In genomic region chr15:52288051-52288942, GRCh38 we compare ENCODE assay signal across 1 cellular context.
TF ChIP-seq lines count a peak whose summit lies in the region.

No MANE protein-coding gene starts in this region.

TF ChIP-seq in HepG2, 621 proteins besides CTCF, POLR2A, EP300 and RAD21 (continued from another document and continues in another):
- TF ChIP-seq ZNF142 (CRISPR knock-in tag; IDR thresholded peaks at IDR 0.05) (no peak), ETV6 (CRISPR knock-in tag; conservative IDR thresholded peaks at IDR 0.05) (0 out of 2 replicates have a peak, but pooled peaks have one; percentile 54), ZNF205 (CRISPR knock-in tag; IDR thresholded peaks at IDR 0.05) (no peak), ZNF496 (CRISPR knock-in tag; IDR thresholded peaks at IDR 0.05; ENCODE audit: insufficient replicate concordance) (no peak), ZNF224 (CRISPR knock-in tag; IDR thresholded peaks at IDR 0.05) (no peak), ZNF576 (CRISPR knock-in tag; IDR thresholded peaks at IDR 0.05) (no peak), SP140L (CRISPR knock-in tag; IDR thresholded peaks at IDR 0.05; ENCODE audit: borderline replicate concordance) (no peak), THYN1 (CRISPR knock-in tag; IDR thresholded peaks at IDR 0.05; ENCODE audit: borderline replicate concordance, low read depth) (no peak), AGO2 (optimal IDR thresholded peaks at IDR 0.05; ENCODE audit: low read depth, low read length) (no peak), ZFAT (CRISPR knock-in tag; conservative IDR thresholded peaks at IDR 0.05) (no peak), BCL6 (CRISPR knock-in tag; IDR thresholded peaks at IDR 0.05) (peak; percentile 77), ZNF136 (CRISPR knock-in tag; IDR thresholded peaks at IDR 0.05; ENCODE audit: low read depth) (no peak), RARG (CRISPR knock-in tag; IDR thresholded peaks at IDR 0.05; ENCODE audit: low read depth) (no peak), ATF4 (CRISPR knock-in tag; IDR thresholded peaks at IDR 0.05) (peak in 1 of 2 experiments; percentile 79; a peak in 2 of 4 replicates), LBX2 (CRISPR knock-in tag; IDR thresholded peaks at IDR 0.05; ENCODE audit: borderline replicate concordance) (no peak), ZSCAN9 (CRISPR knock-in tag; IDR thresholded peaks at IDR 0.05; ENCODE audit: borderline replicate concordance) (peak; percentile 78; the same call in 1 of the 2 replicates), GLI4 (CRISPR knock-in tag; IDR thresholded peaks at IDR 0.05; ENCODE audit: borderline replicate concordance) (no peak), MYC (CRISPR knock-in tag; IDR thresholded peaks at IDR 0.05; ENCODE audit: borderline replicate concordance) (peak; percentile 83), PBX2 (CRISPR knock-in tag; IDR thresholded peaks at IDR 0.05) (peak; percentile 54), NR3C1 (CRISPR knock-in tag; IDR thresholded peaks at IDR 0.05) (no peak), TFDP1 (CRISPR knock-in tag; IDR thresholded peaks at IDR 0.05; ENCODE audit: borderline replicate concordance) (peak; percentile 59; the same call in 1 of the 2 replicates), SALL1 (CRISPR knock-in tag; IDR thresholded peaks at IDR 0.05) (peak; percentile 97), DZIP1 (CRISPR knock-in tag; IDR thresholded peaks at IDR 0.05) (no peak; the same call in 1 of the 2 replicates), MEIS2 (CRISPR knock-in tag; IDR thresholded peaks at IDR 0.05) (no peak; the same call in none of the 2 replicates), ZFYVE20 (CRISPR knock-in tag; IDR thresholded peaks at IDR 0.05; ENCODE audit: borderline replicate concordance, low read depth) (no peak), U2AF1 (optimal IDR thresholded peaks at IDR 0.05; ENCODE audit: low read depth, low read length) (no peak), DNMT1 (CRISPR knock-in tag; IDR thresholded peaks at IDR 0.05) (no peak), ZNF382 (CRISPR knock-in tag; IDR thresholded peaks at IDR 0.05; ENCODE audit: borderline replicate concordance) (no peak), ZFP62 (CRISPR knock-in tag; IDR thresholded peaks at IDR 0.05) (no peak), ELF3 (CRISPR knock-in tag; IDR thresholded peaks at IDR 0.05) (peak; percentile 87), SP1 (IDR thresholded peaks at IDR 0.05) (no peak), SP1 (CRISPR knock-in tag; IDR thresholded peaks at IDR 0.05) (no peak; the same call in none of the 2 replicates), TBP (CRISPR knock-in tag; IDR thresholded peaks at IDR 0.05) (0 out of 2 replicates have a peak, but pooled peaks have one; percentile 43), THAP8 (CRISPR knock-in tag; IDR thresholded peaks at IDR 0.05; ENCODE audit: borderline replicate concordance) (no peak), SIX1 (CRISPR knock-in tag; IDR thresholded peaks at IDR 0.05; ENCODE audit: borderline replicate concordance) (peak; percentile 83), STAT5B (CRISPR knock-in tag; IDR thresholded peaks at IDR 0.05) (no peak), ZKSCAN8 (CRISPR knock-in tag; IDR thresholded peaks at IDR 0.05; ENCODE audit: borderline replicate concordance) (peak; percentile 80; the same call in 1 of the 2 replicates), ZNF503 (CRISPR knock-in tag; IDR thresholded peaks at IDR 0.05) (peak; percentile 90), TFAP4 (IDR thresholded peaks at IDR 0.05; ENCODE audit: borderline replicate concordance, low read depth) (peak; percentile 98), ZNF766 (CRISPR knock-in tag; IDR thresholded peaks at IDR 0.05; ENCODE audit: borderline replicate concordance) (no peak), TCF7L2 (IDR thresholded peaks at IDR 0.05; ENCODE audit: low read depth, low read length) (no peak), ZBTB26 (CRISPR knock-in tag; IDR thresholded peaks at IDR 0.05; ENCODE audit: borderline replicate concordance) (peak; percentile 65; the same call in 1 of the 2 replicates), MAFK (conservative IDR thresholded peaks at IDR 0.05 in 1 of 2, IDR thresholded peaks at IDR 0.05 in 1 of 2; ENCODE audit: low read length in 2 of 2) (no peak), HINFP (CRISPR knock-in tag; IDR thresholded peaks at IDR 0.05; ENCODE audit: low read depth) (0 out of 2 replicates have a peak, but pooled peaks have one; percentile 57), ZNF30 (CRISPR knock-in tag; IDR thresholded peaks at IDR 0.05) (no peak)
